In the genomic region with DNA sequence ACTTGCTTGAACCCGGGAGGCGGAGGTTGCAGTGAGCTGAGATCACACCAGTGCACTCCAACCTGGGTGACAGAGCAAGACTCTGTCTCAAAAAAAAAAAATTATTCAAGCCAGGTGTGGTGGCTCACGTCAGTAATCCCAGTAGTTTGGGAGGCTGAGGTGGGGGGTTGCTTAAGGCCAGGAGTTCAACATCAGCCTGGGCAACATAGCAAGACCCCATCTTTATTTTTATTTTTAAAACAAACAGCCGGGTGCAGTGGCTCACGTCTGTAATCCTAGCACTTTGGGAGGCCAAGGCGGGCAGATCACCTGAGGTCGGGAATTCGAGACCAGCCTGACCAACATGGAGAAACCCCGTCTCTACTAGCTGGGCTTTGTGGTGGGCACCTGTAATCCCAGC, we compare ENCODE assay signal across 8 cellular contexts. TPM values are rescaled to one million over a fixed set of nuclear protein-coding genes. Genes with fewer than 3 reads are reported as not detected.
"Had no signal": no experiment of that assay in that cellular context is flagged by ENCODE, and none has a peak within 500 bp of the region (broad histone marks: within the 10 kb centered on the region; RNA-seq: fewer than 3 reads in every experiment).

No MANE protein-coding gene starts in this region.

RNA-seq across cellular contexts. Expression of a gene that starts 12.0 kb away (rescaled TPM):
- total RNA-seq: OCI-LY7, Right ventricle myocardium inferior, Right ventricle myocardium superior, RPMI7951, SJCRH30, SJSA1, SK-MEL-5 had no signal
- polyA plus RNA-seq: SK-N-SH had no signal
